10 cellular contexts compared by ENCODE assay signal in genomic region chr12:132574271-132574996, GRCh38. TPM values are rescaled to one million over a fixed set of nuclear protein-coding genes. Genes with fewer than 3 reads are reported as not detected.
"Had no signal": no experiment of that assay in that cellular context is flagged by ENCODE, and none has a peak within 500 bp of the region (broad histone marks: within the 10 kb centered on the region; RNA-seq: fewer than 3 reads in every experiment).

No MANE protein-coding gene starts in this region.

- H3K4me3 ChIP-seq: GM23248, HAP-1 had no signal

- H3K4me1 ChIP-seq: HAP-1 had no signal

- H2AFZ ChIP-seq: GM23248 had no signal

- DNase-seq: GM23248, GOT3, H7, HFFc6, KG1 had no signal

- H3K9me3 ChIP-seq: HAP-1 had no signal

- H3K9ac ChIP-seq: GM23248 had no signal

- H3K27ac ChIP-seq: GM23248 had no signal

- H3K27me3 Mint-ChIP-seq: IgD-negative memory B cell had no signal

- ATAC-seq: HCT116 had no signal

- H3K4me3 Mint-ChIP-seq: HFFc6 had no signal

- H3K27ac Mint-ChIP-seq: HFFc6 had no signal

- H3K9me3 Mint-ChIP-seq: HFFc6, IgD-negative memory B cell had no signal

RNA-seq across cellular contexts. Expression of gene LRCOL1, which starts 35.9 kb away (rescaled TPM):
- total RNA-seq: GM23248, H4, H7, HT-29 had no signal
- polyA plus RNA-seq: GM23248, IgD-negative memory B cell had no signal

RNA-seq across cellular contexts. Expression of gene P2RX2, which starts 44.1 kb away (rescaled TPM):
- total RNA-seq: GM23248, H4, HFFc6, HT-29 had no signal
- polyA plus RNA-seq: GM23248, IgD-negative memory B cell had no signal
